1 cellular context compared by ENCODE assay signal in genomic region chr7:107168233-107169119, GRCh38.
TF ChIP-seq lines count a peak whose summit lies in the region.

HBP1 (plus strand) TSS chr7:107169003; CDS start chr7:107179894, 10,891 bp downstream.

TF ChIP-seq in K562, 482 proteins besides CTCF, POLR2A, EP300 and RAD21 (continued from another document and continues in another):
- TF ChIP-seq MNT (conservative IDR thresholded peaks at IDR 0.05) (peak; percentile 100), MEIS2 (IDR thresholded peaks at IDR 0.05; ENCODE audit: partially characterized antibody) (peak; percentile 78), ARID4B (CRISPR knock-in tag; IDR thresholded peaks at IDR 0.05) (peak; percentile 90), USF1 (CRISPR knock-in tag; IDR thresholded peaks at IDR 0.05) (peak; percentile 90), ARNT (IDR thresholded peaks at IDR 0.05) (peak; percentile 35 to 53; a peak in 3 of 4 replicates), CLOCK (CRISPR knock-in tag; IDR thresholded peaks at IDR 0.05; ENCODE audit: borderline replicate concordance) (peak; percentile 91; the same call in 1 of the 2 replicates), SMAD3 (CRISPR knock-in tag; conservative IDR thresholded peaks at IDR 0.05) (no peak), CEBPG (CRISPR knock-in tag; IDR thresholded peaks at IDR 0.05) (no peak; the same call in 1 of the 2 replicates), CEBPG (tag; conservative IDR thresholded peaks at IDR 0.05 in 1 of 2, IDR thresholded peaks at IDR 0.05 in 1 of 2) (peak in 1 of 2 experiments; percentile 54; a peak in 3 of 4 replicates), KDM2B (CRISPR knock-in tag; IDR thresholded peaks at IDR 0.05) (0 out of 2 replicates have a peak, but pooled peaks have one; percentile 62), HCFC1 (IDR thresholded peaks at IDR 0.05; ENCODE audit: low read depth, low read length) (peak; percentile 98), PHF8 (IDR thresholded peaks at IDR 0.05; ENCODE audit: borderline replicate concordance, low read length) (peak; percentile 69), HDAC1 (IDR thresholded peaks at IDR 0.05) (peak; percentile 33 to 96; a peak in 3 of 4 replicates), THAP12 (CRISPR knock-in tag; IDR thresholded peaks at IDR 0.05) (peak; percentile 78), PHF20 (IDR thresholded peaks at IDR 0.05; ENCODE audit: partially characterized antibody) (no peak), CC2D1A (IDR thresholded peaks at IDR 0.05) (0 out of 2 replicates have a peak, but pooled peaks have one; percentile 10), KLF6 (CRISPR knock-in tag; IDR thresholded peaks at IDR 0.05; ENCODE audit: borderline replicate concordance) (no peak), LCOR (CRISPR knock-in tag; IDR thresholded peaks at IDR 0.05) (peak; percentile 86; the same call in 1 of the 2 replicates), PML (IDR thresholded peaks at IDR 0.05; ENCODE audit: low read length) (peak; percentile 26; the same call in 1 of the 2 replicates), NR2C1 (IDR thresholded peaks at IDR 0.05) (peak; percentile 89), NR2C1 (tag; IDR thresholded peaks at IDR 0.05) (peak; percentile 89), ETV5 (CRISPR knock-in tag; IDR thresholded peaks at IDR 0.05; ENCODE audit: low read depth) (peak; percentile 91), MTA3 (IDR thresholded peaks at IDR 0.05; ENCODE audit: borderline replicate concordance) (peak; percentile 75; the same call in 1 of the 2 replicates), SMARCA5 (IDR thresholded peaks at IDR 0.05) (no peak; the same call in none of the 2 replicates), ZNF589 (CRISPR knock-in tag; IDR thresholded peaks at IDR 0.05; ENCODE audit: low read depth) (no peak), ARHGAP35 (IDR thresholded peaks at IDR 0.05; ENCODE audit: partially characterized antibody) (no peak), ZNF232 (CRISPR knock-in tag; IDR thresholded peaks at IDR 0.05) (0 out of 2 replicates have a peak, but pooled peaks have one; percentile 46), TRIM25 (IDR thresholded peaks at IDR 0.05; ENCODE audit: borderline replicate concordance) (no peak), CREBBP (IDR thresholded peaks at IDR 0.05; ENCODE audit: low read depth, low read length) (no peak), CBFB (CRISPR knock-in tag; IDR thresholded peaks at IDR 0.05) (no peak), JUN (IDR thresholded peaks at IDR 0.05; ENCODE audit: borderline replicate concordance, low read depth, low read length) (peak; percentile 81; the same call in 1 of the 2 replicates), JUN (CRISPR knock-in tag; IDR thresholded peaks at IDR 0.05; ENCODE audit: borderline replicate concordance) (no peak; the same call in 1 of the 2 replicates), YY1 (IDR thresholded peaks at IDR 0.05; ENCODE audit: borderline replicate concordance in 1 of 3, control insufficient read depth in 1 of 3, extremely low read depth in 1 of 3, insufficient read depth in 3 of 3, insufficient read length in 1 of 3, insufficient replicate concordance in 2 of 3, low read depth in 1 of 3, low read length in 2 of 3) (peak; percentile 66 to 95 (median 91)), ZEB2 (IDR thresholded peaks at IDR 0.05) (peak; percentile 39; the same call in 1 of the 2 replicates), MLLT1 (IDR thresholded peaks at IDR 0.05) (peak; percentile 87 to 100), FOXM1 (IDR thresholded peaks at IDR 0.05; ENCODE audit: low read depth) (peak; percentile 78), FOXM1 (CRISPR knock-in tag; IDR thresholded peaks at IDR 0.05; ENCODE audit: low read depth) (no peak), FOXP1 (CRISPR knock-in tag; IDR thresholded peaks at IDR 0.05) (peak; percentile 98), NKRF (IDR thresholded peaks at IDR 0.05; ENCODE audit: borderline replicate concordance) (peak; percentile 95)
